ENCODE assay signal across 36 cellular contexts in the genomic region with DNA sequence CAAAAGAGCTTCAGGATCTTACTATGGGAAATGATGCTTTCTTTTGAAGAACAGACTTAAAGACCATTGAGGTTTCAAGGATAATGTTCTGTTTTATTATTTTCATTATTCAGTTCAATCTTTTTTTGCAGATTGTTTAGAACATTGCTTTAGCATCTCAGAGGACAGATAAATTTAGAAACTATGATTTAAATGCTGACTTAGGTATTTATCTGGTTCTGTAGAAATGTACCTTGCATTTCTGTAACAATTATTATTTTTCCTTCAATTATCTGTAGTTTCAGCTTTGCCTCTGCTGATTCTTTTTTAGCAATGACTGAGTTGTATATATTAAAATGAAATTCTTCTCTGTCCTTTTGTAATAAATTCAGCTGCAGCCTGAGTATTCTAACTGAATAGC.
"Had no signal": no experiment of that assay in that cellular context is flagged by ENCODE, and none has a peak within 500 bp of the region (broad histone marks: within the 10 kb centered on the region; RNA-seq: fewer than 3 reads in every experiment).

No MANE protein-coding gene starts in this region.

- ATAC-seq: activated CD4-positive, alpha-beta T cell treated with anti-CD3 and anti-CD28 coated beads for 36 hours; activated CD4-positive, CD25-positive, alpha-beta regulatory T cell treated with anti-CD3 and anti-CD28 coated beads, Interleukin-2, amount 50 U/mL, for 24 hours; activated CD8-positive, alpha-beta memory T cell treated with anti-CD3 and anti-CD28 coated beads, Interleukin-2, amount 10 ng/mL, durations not matched to agents 7 days and 5 days; activated CD8-positive, alpha-beta T cell treated with anti-CD3 and anti-CD28 coated beads, Interleukin-2, amount 10 ng/mL, durations not matched to agents 7 days and 5 days; activated naive CD4-positive, alpha-beta T cell treated with anti-CD3 and anti-CD28 coated beads, Interleukin-2, amount 50 U/mL, for 72 hours; activated T-cell treated with anti-CD3 and anti-CD28 coated beads, Interleukin-2, amount 50 U/mL, for 4 hours; activated T-cell treated with anti-CD3 and anti-CD28 coated beads, Interleukin-2, amount 50 U/mL, for 72 hours; activated T-helper 17 cell treated with anti-CD3 and anti-CD28 coated beads, Interleukin-2, amount 50 U/mL, for 72 hours; body of pancreas; WTC11 had no signal

- H3K4me3 ChIP-seq: adrenal gland, body of pancreas, breast epithelium had no signal

- H3K9me3 ChIP-seq: adrenal gland, body of pancreas, breast epithelium had no signal

- H3K27ac ChIP-seq: adrenal gland, body of pancreas, brain microvascular endothelial cell, breast epithelium, WERI-Rb-1 had no signal

- FAIRE-seq: astrocyte, TTC549 had no signal

- H3K36me3 ChIP-seq: adrenal gland, brain microvascular endothelial cell, breast epithelium, WERI-Rb-1 had no signal

- H3K4me1 ChIP-seq: adrenal gland, body of pancreas, breast epithelium had no signal

- H3K27me3 ChIP-seq: adrenal gland, body of pancreas, brain microvascular endothelial cell, breast epithelium had no signal

- DNase-seq: activated CD4-positive, alpha-beta memory T cell treated with anti-CD3 and anti-CD28 coated beads, Interleukin-2, amount 10 ng/mL, durations not matched to agents 7 days and 5 days; activated CD4-positive, alpha-beta T cell treated with anti-CD3 and anti-CD28 coated beads for 1 hour; activated CD4-positive, alpha-beta T cell treated with anti-CD3 and anti-CD28 coated beads for 36 hours; activated CD4-positive, alpha-beta T cell treated with anti-CD3 and anti-CD28 coated beads for 48 hours; activated CD4-positive, alpha-beta T cell treated with anti-CD3 and anti-CD28 coated beads, Interleukin-2, amount 10 ng/mL, durations not matched to agents 7 days and 5 days; activated CD4-positive, alpha-beta T cell treated with anti-CD3 and anti-CD28 coated beads, Interleukin-2, amount 50 U/mL, for 48 hours; activated CD4-positive, CD25-positive, alpha-beta regulatory T cell; activated CD8-positive, alpha-beta memory T cell treated with anti-CD3 and anti-CD28 coated beads for 24 hours; activated CD8-positive, alpha-beta memory T cell treated with anti-CD3 and anti-CD28 coated beads, Interleukin-2, amount 10 ng/mL, durations not matched to agents 7 days and 5 days; activated CD8-positive, alpha-beta memory T cell treated with anti-CD3 and anti-CD28 coated beads, Interleukin-2, amount 50 U/mL, for 48 hours; activated CD8-positive, alpha-beta T cell treated with anti-CD3 and anti-CD28 coated beads, Interleukin-2, amount 10 ng/mL, durations not matched to agents 7 days and 5 days; activated effector memory CD4-positive, alpha-beta T cell treated with anti-CD3 and anti-CD28 coated beads, Interleukin-2, amount 50 U/mL, for 16 hours; activated gamma-delta T cell treated with Interleukin-2 at 50 U/mL for 16 hours; activated naive CD4-positive, alpha-beta T cell; activated naive CD4-positive, alpha-beta T cell treated with anti-CD3 and anti-CD28 coated beads for 36 hours; activated naive CD4-positive, alpha-beta T cell treated with anti-CD3 and anti-CD28 coated beads, Interleukin-2, amount 50 U/mL, for 16 hours; activated naive CD8-positive, alpha-beta T cell treated with anti-CD3 and anti-CD28 coated beads for 36 hours; activated T-cell treated with anti-CD3 and anti-CD28 coated beads, Interleukin-2, amount 50 U/mL, for 4 hours; activated T-cell treated with anti-CD3 and anti-CD28 coated beads, Interleukin-2, amount 50 U/mL, for 72 hours; adrenal gland; amniotic stem cell; aorta; body of pancreas; brain microvascular endothelial cell; central memory CD4-positive, alpha-beta T cell; T-helper 1 cell; T-helper 2 cell; T-helper 9 cell; WERI-Rb-1 had no signal
